Comparison of ENCODE assay signal across 28 cellular contexts in genomic region chr16:51388516-51388951, GRCh38.
"Had no signal": no experiment of that assay in that cellular context is flagged by ENCODE, and none has a peak within 500 bp of the region (broad histone marks: within the 10 kb centered on the region; RNA-seq: fewer than 3 reads in every experiment).

No MANE protein-coding gene starts in this region.

- H3K27ac ChIP-seq: adrenal gland, ascending aorta, breast epithelium, heart right ventricle, left lung, lower lobe of right lung, ovary, prostate gland, right atrium auricular region, thyroid gland, upper lobe of left lung, vagina had no signal

- H3K27me3 ChIP-seq: ascending aorta, ovary, right atrium auricular region, thyroid gland, upper lobe of left lung, vagina had no signal

- H3K9me3 ChIP-seq: adrenal gland, ascending aorta, ovary, prostate gland, thyroid gland, vagina had no signal

- H3K4me1 ChIP-seq: adrenal gland, ascending aorta, breast epithelium, heart right ventricle, left lung, lower lobe of right lung, prostate gland, right atrium auricular region, upper lobe of left lung had no signal

- ATAC-seq: heart right ventricle; left lung; lower lobe of right lung; naive thymus-derived CD4-positive, alpha-beta T cell; stimulated activated memory B cell treated with anti-CD40 and anti-IgM and Interleukin-4, amounts not matched to agents 10 μg/mL and 1 μg/mL and 100 μg/mL, for 72 hours; stimulated activated naive CD8-positive, alpha-beta T cell treated with anti-CD3 and anti-CD28 coated beads, Interleukin-15, amount 100 ng/mL, for 72 hours had no signal

- H3K27ac Mint-ChIP-seq: activated naive CD4-positive, alpha-beta T cell treated with anti-CD3 and anti-CD28 coated beads for 36 hours; activated naive CD8-positive, alpha-beta T cell treated with anti-CD3 and anti-CD28 coated beads for 36 hours; naive thymus-derived CD4-positive, alpha-beta T cell; stimulated activated memory B cell treated with anti-CD40 and anti-IgM and Interleukin-4, amounts not matched to agents 10 μg/mL and 1 μg/mL and 100 μg/mL, for 72 hours; stimulated activated naive CD8-positive, alpha-beta T cell treated with anti-CD3 and anti-CD28 coated beads, Interleukin-15, amount 100 ng/mL, for 72 hours had no signal

- H3K4me2 ChIP-seq: smooth muscle cell had no signal

- H3K4me3 Mint-ChIP-seq: activated naive CD4-positive, alpha-beta T cell treated with anti-CD3 and anti-CD28 coated beads for 36 hours; activated naive CD8-positive, alpha-beta T cell treated with anti-CD3 and anti-CD28 coated beads for 36 hours; naive thymus-derived CD4-positive, alpha-beta T cell; stimulated activated memory B cell treated with anti-CD40 and anti-IgM and Interleukin-4, amounts not matched to agents 10 μg/mL and 1 μg/mL and 100 μg/mL, for 72 hours; stimulated activated naive CD8-positive, alpha-beta T cell treated with anti-CD3 and anti-CD28 coated beads, Interleukin-15, amount 100 ng/mL, for 72 hours had no signal

- DNase-seq: activated CD4-positive, alpha-beta T cell treated with anti-CD3 and anti-CD28 coated beads for 4 hours; activated CD4-positive, alpha-beta T cell treated with anti-CD3 and anti-CD28 coated beads, Interleukin-2, amount 50 U/mL, for 4 hours; activated effector memory CD4-positive, alpha-beta T cell treated with Interleukin-2 at 50 U/mL for 16 hours; activated naive CD4-positive, alpha-beta T cell treated with anti-CD3 and anti-CD28 coated beads for 36 hours; activated naive CD8-positive, alpha-beta T cell treated with anti-CD3 and anti-CD28 coated beads for 36 hours; activated T-cell treated with anti-CD3 and anti-CD28 coated beads for 4 hours; adrenal gland; central memory CD4-positive, alpha-beta T cell; foreskin fibroblast; heart right ventricle; left lung; lower lobe of right lung; naive thymus-derived CD4-positive, alpha-beta T cell; ovary; stimulated activated CD4-positive, alpha-beta T cell treated with anti-CD3 and anti-CD28 coated beads, Interleukin-1b, Interleukin-23, amount 100 ng/mL, for 48 hours; stimulated activated CD4-positive, alpha-beta T cell treated with anti-CD3 and anti-CD28 coated beads, Interleukin-4, amount 100 ng/mL, for 4 hours; stimulated activated CD8-positive, alpha-beta memory T cell treated with anti-CD3 and anti-CD28 coated beads, Interleukin-4, amount 100 ng/mL, for 48 hours; stimulated activated naive CD8-positive, alpha-beta T cell treated with anti-CD3 and anti-CD28 coated beads, Interleukin-15, amount 100 ng/mL, for 72 hours; thyroid gland; upper lobe of left lung had no signal

- H3K4me3 ChIP-seq: adrenal gland, ascending aorta, breast epithelium, heart right ventricle, left lung, lower lobe of right lung, ovary, prostate gland, right atrium auricular region, smooth muscle cell, thyroid gland, upper lobe of left lung, vagina had no signal

- H3K27me3 Mint-ChIP-seq: stimulated activated memory B cell treated with anti-CD40 and anti-IgM and Interleukin-4, amounts not matched to agents 10 μg/mL and 1 μg/mL and 100 μg/mL, for 72 hours had no signal

- H3K36me3 Mint-ChIP-seq: activated naive CD8-positive, alpha-beta T cell treated with anti-CD3 and anti-CD28 coated beads for 36 hours; stimulated activated memory B cell treated with anti-CD40 and anti-IgM and Interleukin-4, amounts not matched to agents 10 μg/mL and 1 μg/mL and 100 μg/mL, for 72 hours had no signal

- H3K36me3 ChIP-seq: adrenal gland, ascending aorta, breast epithelium, heart right ventricle, left lung, lower lobe of right lung, ovary, prostate gland, right atrium auricular region, thyroid gland, upper lobe of left lung, vagina had no signal

- FAIRE-seq: endothelial cell of umbilical vein had no signal

- H3K4me1 Mint-ChIP-seq: activated naive CD8-positive, alpha-beta T cell treated with anti-CD3 and anti-CD28 coated beads for 36 hours; naive thymus-derived CD4-positive, alpha-beta T cell; stimulated activated memory B cell treated with anti-CD40 and anti-IgM and Interleukin-4, amounts not matched to agents 10 μg/mL and 1 μg/mL and 100 μg/mL, for 72 hours; stimulated activated naive CD8-positive, alpha-beta T cell treated with anti-CD3 and anti-CD28 coated beads, Interleukin-15, amount 100 ng/mL, for 72 hours had no signal
